34 cellular contexts compared by ENCODE assay signal in genomic region chr16:49341706-49342105, GRCh38. TPM values are rescaled to one million over a fixed set of nuclear protein-coding genes. Genes with fewer than 3 reads are reported as not detected.
"Had no signal": no experiment of that assay in that cellular context is flagged by ENCODE, and none has a peak within 500 bp of the region (broad histone marks: within the 10 kb centered on the region; RNA-seq: fewer than 3 reads in every experiment).

No MANE protein-coding gene starts in this region.

- H3K4me3 ChIP-seq: adrenal gland, body of pancreas, colonic mucosa, dorsolateral prefrontal cortex, esophagus squamous epithelium, gastroesophageal sphincter had no signal

- H3K4me1 Mint-ChIP-seq: activated CD4-positive, alpha-beta T cell treated with anti-CD3 and anti-CD28 coated beads for 36 hours; activated CD4-positive, alpha-beta T cell treated with anti-CD3 and anti-CD28 coated beads, Interleukin-2, amount 10 ng/mL, durations not matched to agents 24 days and 14 days; activated naive CD4-positive, alpha-beta T cell treated with anti-CD3 and anti-CD28 coated beads, Interleukin-2, amount 50 U/mL, for 24 hours; activated naive CD8-positive, alpha-beta T cell treated with anti-CD3 and anti-CD28 coated beads for 36 hours; activated naive CD8-positive, alpha-beta T cell treated with anti-CD3 and anti-CD28 coated beads, Interleukin-2, amount 50 U/mL, for 24 hours; activated T-helper 17 cell treated with anti-CD3 and anti-CD28 coated beads, Interleukin-2, amount 50 U/mL, for 72 hours; endodermal cell had no signal

- H3K36me3 Mint-ChIP-seq: activated CD4-positive, alpha-beta memory T cell treated with anti-CD3 and anti-CD28 coated beads for 36 hours; activated naive CD4-positive, alpha-beta T cell treated with anti-CD3 and anti-CD28 coated beads, Interleukin-2, amount 50 U/mL, for 24 hours; activated naive CD8-positive, alpha-beta T cell treated with anti-CD3 and anti-CD28 coated beads for 36 hours had no signal

- H3K27ac Mint-ChIP-seq: activated CD4-positive, alpha-beta memory T cell treated with anti-CD3 and anti-CD28 coated beads for 36 hours; activated CD4-positive, alpha-beta T cell treated with anti-CD3 and anti-CD28 coated beads for 36 hours; activated CD4-positive, alpha-beta T cell treated with anti-CD3 and anti-CD28 coated beads, Interleukin-2, amount 10 ng/mL, durations not matched to agents 24 days and 14 days; activated CD8-positive, alpha-beta T cell treated with anti-CD3 and anti-CD28 coated beads, Interleukin-2, amount 10 ng/mL, durations not matched to agents 7 days and 5 days; activated naive CD4-positive, alpha-beta T cell treated with anti-CD3 and anti-CD28 coated beads, Interleukin-2, amount 50 U/mL, for 24 hours; activated naive CD8-positive, alpha-beta T cell treated with anti-CD3 and anti-CD28 coated beads for 36 hours; activated naive CD8-positive, alpha-beta T cell treated with anti-CD3 and anti-CD28 coated beads, Interleukin-2, amount 50 U/mL, for 24 hours; activated T-helper 17 cell treated with anti-CD3 and anti-CD28 coated beads, Interleukin-2, amount 50 U/mL, for 72 hours; dendritic cell treated with granulocyte-macrophage colony-stimulating factor and Interleukin-4, amounts not matched to agents 40 ng/mL and 50 ng/mL, for 4 days; endodermal cell had no signal

- H3K27me3 ChIP-seq: colonic mucosa had no signal

- H3K4me1 ChIP-seq: adrenal gland, body of pancreas, colonic mucosa, esophagus squamous epithelium, gastroesophageal sphincter had no signal

- H3K9me3 ChIP-seq: adrenal gland, body of pancreas, colonic mucosa, esophagus squamous epithelium, gastroesophageal sphincter had no signal

- ATAC-seq: activated CD4-positive, alpha-beta T cell treated with anti-CD3 and anti-CD28 coated beads for 36 hours; activated CD8-positive, alpha-beta T cell treated with anti-CD3 and anti-CD28 coated beads, Interleukin-2, amount 10 ng/mL, durations not matched to agents 7 days and 5 days; activated naive CD8-positive, alpha-beta T cell treated with anti-CD3 and anti-CD28 coated beads, Interleukin-2, amount 50 U/mL, for 24 hours; activated T-cell treated with anti-CD3 and anti-CD28 coated beads, Interleukin-2, amount 50 U/mL, for 4 hours; activated T-helper 17 cell treated with anti-CD3 and anti-CD28 coated beads, Interleukin-2, amount 50 U/mL, for 72 hours; body of pancreas; gastroesophageal sphincter had no signal

- DNase-seq: activated CD4-positive, alpha-beta memory T cell treated with anti-CD3 and anti-CD28 coated beads for 36 hours; activated CD4-positive, alpha-beta T cell treated with anti-CD3 and anti-CD28 coated beads for 36 hours; activated CD4-positive, alpha-beta T cell treated with anti-CD3 and anti-CD28 coated beads, Interleukin-2, amount 10 ng/mL, durations not matched to agents 24 days and 14 days; activated CD4-positive, CD25-positive, alpha-beta regulatory T cell; activated CD4-positive, CD25-positive, alpha-beta regulatory T cell treated with anti-CD3 and anti-CD28 coated beads, Interleukin-2, amount 50 U/mL, for 72 hours; activated CD8-positive, alpha-beta T cell treated with anti-CD3 and anti-CD28 coated beads, Interleukin-2, amount 10 ng/mL, durations not matched to agents 7 days and 5 days; activated effector memory CD4-positive, alpha-beta T cell treated with Interleukin-2 at 50 U/mL for 16 hours; activated gamma-delta T cell treated with Interleukin-2 at 50 U/mL for 16 hours; activated naive CD4-positive, alpha-beta T cell treated with Interleukin-2 at 50 U/mL for 16 hours; activated naive CD8-positive, alpha-beta T cell treated with anti-CD3 and anti-CD28 coated beads for 36 hours; activated naive CD8-positive, alpha-beta T cell treated with anti-CD3 and anti-CD28 coated beads, Interleukin-2, amount 50 U/mL, for 24 hours; activated T-cell treated with anti-CD3 and anti-CD28 coated beads, Interleukin-2, amount 50 U/mL, for 4 hours; amygdala; aorta; body of pancreas; central memory CD4-positive, alpha-beta T cell; cerebellar nuclear complex; colonic mucosa; dorsolateral prefrontal cortex; effector memory CD4-positive, alpha-beta T cell; endodermal cell; esophagus squamous epithelium; foreskin melanocyte; T-helper 2 cell had no signal

- H3K4me3 Mint-ChIP-seq: activated CD4-positive, alpha-beta memory T cell treated with anti-CD3 and anti-CD28 coated beads for 36 hours; activated CD4-positive, alpha-beta T cell treated with anti-CD3 and anti-CD28 coated beads for 36 hours; activated CD4-positive, alpha-beta T cell treated with anti-CD3 and anti-CD28 coated beads, Interleukin-2, amount 10 ng/mL, durations not matched to agents 24 days and 14 days; activated CD8-positive, alpha-beta T cell treated with anti-CD3 and anti-CD28 coated beads, Interleukin-2, amount 10 ng/mL, durations not matched to agents 7 days and 5 days; activated naive CD4-positive, alpha-beta T cell treated with anti-CD3 and anti-CD28 coated beads, Interleukin-2, amount 50 U/mL, for 24 hours; activated naive CD8-positive, alpha-beta T cell treated with anti-CD3 and anti-CD28 coated beads for 36 hours; activated naive CD8-positive, alpha-beta T cell treated with anti-CD3 and anti-CD28 coated beads, Interleukin-2, amount 50 U/mL, for 24 hours; activated T-cell treated with anti-CD3 and anti-CD28 coated beads, Interleukin-2, amount 50 U/mL, for 4 hours; activated T-helper 17 cell treated with anti-CD3 and anti-CD28 coated beads, Interleukin-2, amount 50 U/mL, for 72 hours; dendritic cell treated with granulocyte-macrophage colony-stimulating factor and Interleukin-4, amounts not matched to agents 40 ng/mL and 50 ng/mL, for 4 days; endodermal cell had no signal

- H3K27ac ChIP-seq: adrenal gland, body of pancreas, colonic mucosa, dorsolateral prefrontal cortex, esophagus squamous epithelium, gastroesophageal sphincter had no signal

- H3K36me3 ChIP-seq: adrenal gland, colonic mucosa, esophagus squamous epithelium, gastroesophageal sphincter had no signal

- H3K9me3 Mint-ChIP-seq: activated CD4-positive, alpha-beta memory T cell treated with anti-CD3 and anti-CD28 coated beads for 36 hours; activated CD4-positive, alpha-beta T cell treated with anti-CD3 and anti-CD28 coated beads, Interleukin-2, amount 10 ng/mL, durations not matched to agents 24 days and 14 days; activated naive CD4-positive, alpha-beta T cell treated with anti-CD3 and anti-CD28 coated beads, Interleukin-2, amount 50 U/mL, for 24 hours; activated naive CD8-positive, alpha-beta T cell treated with anti-CD3 and anti-CD28 coated beads for 36 hours; activated naive CD8-positive, alpha-beta T cell treated with anti-CD3 and anti-CD28 coated beads, Interleukin-2, amount 50 U/mL, for 24 hours; activated T-cell treated with anti-CD3 and anti-CD28 coated beads, Interleukin-2, amount 50 U/mL, for 4 hours; activated T-helper 17 cell treated with anti-CD3 and anti-CD28 coated beads, Interleukin-2, amount 50 U/mL, for 72 hours; dendritic cell treated with granulocyte-macrophage colony-stimulating factor and Interleukin-4, amounts not matched to agents 40 ng/mL and 50 ng/mL, for 4 days; endodermal cell had no signal

RNA-seq across cellular contexts. Expression of gene C16orf78, which starts 31.9 kb away (rescaled TPM):
- total RNA-seq: activated CD4-positive, alpha-beta memory T cell treated with anti-CD3 and anti-CD28 coated beads for 36 hours; activated CD4-positive, alpha-beta T cell treated with anti-CD3 and anti-CD28 coated beads for 36 hours; activated CD4-positive, alpha-beta T cell treated with anti-CD3 and anti-CD28 coated beads, Interleukin-2, amount 10 ng/mL, durations not matched to agents 24 days and 14 days; activated CD8-positive, alpha-beta T cell treated with anti-CD3 and anti-CD28 coated beads, Interleukin-2, amount 10 ng/mL, durations not matched to agents 7 days and 5 days; activated naive CD8-positive, alpha-beta T cell treated with anti-CD3 and anti-CD28 coated beads for 36 hours; activated T-cell treated with anti-CD3 and anti-CD28 coated beads, Interleukin-2, amount 50 U/mL, for 4 hours; activated T-helper 17 cell treated with anti-CD3 and anti-CD28 coated beads, Interleukin-2, amount 50 U/mL, for 72 hours; adrenal gland; aorta; body of pancreas; colonic mucosa; dorsolateral prefrontal cortex; endodermal cell; epithelial cell of proximal tubule; esophagus squamous epithelium; fibroblast of lung; fibroblast of villous mesenchyme; gastroesophageal sphincter; glomerular endothelial cell; T-helper 1 cell treated with Interleukin-12 subunit alpha and Interleukin-12 subunit beta and Interleukin-4 antibody, amounts not matched to agents 30 ng/mL and 1 ng/mL, for 36 hours had no signal
- polyA plus RNA-seq: adrenal gland, aorta, fibroblast of lung had no signal
